ENCODE assay signal across 1 cellular context in the genomic region with DNA sequence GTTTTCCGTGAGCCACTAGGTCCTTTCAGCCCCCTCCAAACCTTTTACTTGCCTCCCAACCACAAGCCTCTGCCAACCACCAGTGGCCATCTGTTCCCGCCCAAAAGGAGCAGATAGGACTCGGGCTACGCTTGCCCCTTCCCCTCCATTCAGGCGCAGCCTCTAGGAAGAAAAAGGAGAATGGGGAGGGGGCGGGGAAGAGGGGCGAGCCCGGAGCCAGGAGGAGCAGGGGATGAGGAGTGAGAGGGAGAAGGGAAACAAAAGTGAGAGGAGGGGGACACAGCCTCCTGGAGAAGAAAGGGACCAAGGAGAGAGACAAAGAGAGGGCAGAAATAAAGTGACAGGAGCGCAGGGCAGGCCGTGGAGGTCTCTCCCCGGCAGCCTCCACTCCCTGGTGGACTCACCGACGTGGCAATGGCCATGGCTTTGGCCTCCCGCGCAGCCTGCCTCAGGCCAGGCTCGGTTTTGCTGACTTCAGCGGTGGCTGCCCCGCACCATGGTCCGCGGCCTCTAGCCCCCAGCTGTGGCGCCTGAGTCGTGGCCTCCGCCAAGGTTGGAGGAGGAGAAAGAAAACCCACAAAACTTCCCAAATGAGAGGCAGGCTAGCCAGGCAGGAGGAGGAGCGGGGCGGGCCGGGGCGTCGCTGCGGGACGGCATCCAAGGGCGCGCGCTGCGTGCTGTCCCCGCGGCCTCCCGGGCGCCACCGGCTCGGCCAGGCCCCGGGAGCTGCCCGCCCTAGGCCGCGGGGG.
A peak's percentile ranks its signal among the peaks of the same experiment; 100 is the strongest.
TF ChIP-seq lines count a peak whose summit lies in the region.

A gene with protein sequence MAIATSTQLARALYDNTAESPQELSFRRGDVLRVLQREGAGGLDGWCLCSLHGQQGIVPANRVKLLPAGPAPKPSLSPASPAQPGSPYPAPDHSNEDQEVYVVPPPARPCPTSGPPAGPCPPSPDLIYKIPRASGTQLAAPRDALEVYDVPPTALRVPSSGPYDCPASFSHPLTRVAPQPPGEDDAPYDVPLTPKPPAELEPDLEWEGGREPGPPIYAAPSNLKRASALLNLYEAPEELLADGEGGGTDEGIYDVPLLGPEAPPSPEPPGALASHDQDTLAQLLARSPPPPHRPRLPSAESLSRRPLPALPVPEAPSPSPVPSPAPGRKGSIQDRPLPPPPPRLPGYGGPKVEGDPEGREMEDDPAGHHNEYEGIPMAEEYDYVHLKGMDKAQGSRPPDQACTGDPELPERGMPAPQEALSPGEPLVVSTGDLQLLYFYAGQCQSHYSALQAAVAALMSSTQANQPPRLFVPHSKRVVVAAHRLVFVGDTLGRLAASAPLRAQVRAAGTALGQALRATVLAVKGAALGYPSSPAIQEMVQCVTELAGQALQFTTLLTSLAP (minus strand): TSS at position 569 of the 749 bp plus-strand sequence. CDS start 147 bp downstream, at position 422.

TF ChIP-seq in WTC11, 78 proteins besides CTCF, POLR2A, EP300 and RAD21 (continued from another document):
- TF ChIP-seq, protein P1, sequence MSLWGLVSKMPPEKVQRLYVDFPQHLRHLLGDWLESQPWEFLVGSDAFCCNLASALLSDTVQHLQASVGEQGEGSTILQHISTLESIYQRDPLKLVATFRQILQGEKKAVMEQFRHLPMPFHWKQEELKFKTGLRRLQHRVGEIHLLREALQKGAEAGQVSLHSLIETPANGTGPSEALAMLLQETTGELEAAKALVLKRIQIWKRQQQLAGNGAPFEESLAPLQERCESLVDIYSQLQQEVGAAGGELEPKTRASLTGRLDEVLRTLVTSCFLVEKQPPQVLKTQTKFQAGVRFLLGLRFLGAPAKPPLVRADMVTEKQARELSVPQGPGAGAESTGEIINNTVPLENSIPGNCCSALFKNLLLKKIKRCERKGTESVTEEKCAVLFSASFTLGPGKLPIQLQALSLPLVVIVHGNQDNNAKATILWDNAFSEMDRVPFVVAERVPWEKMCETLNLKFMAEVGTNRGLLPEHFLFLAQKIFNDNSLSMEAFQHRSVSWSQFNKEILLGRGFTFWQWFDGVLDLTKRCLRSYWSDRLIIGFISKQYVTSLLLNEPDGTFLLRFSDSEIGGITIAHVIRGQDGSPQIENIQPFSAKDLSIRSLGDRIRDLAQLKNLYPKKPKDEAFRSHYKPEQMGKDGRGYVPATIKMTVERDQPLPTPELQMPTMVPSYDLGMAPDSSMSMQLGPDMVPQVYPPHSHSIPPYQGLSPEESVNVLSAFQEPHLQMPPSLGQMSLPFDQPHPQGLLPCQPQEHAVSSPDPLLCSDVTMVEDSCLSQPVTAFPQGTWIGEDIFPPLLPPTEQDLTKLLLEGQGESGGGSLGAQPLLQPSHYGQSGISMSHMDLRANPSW (CRISPR knock-in tag; conservative IDR thresholded peaks at IDR 0.05; ENCODE audit: low read depth) = 0 out of 2 replicates have a peak, but pooled peaks have one; percentile 55
- TF ChIP-seq, protein P2, sequence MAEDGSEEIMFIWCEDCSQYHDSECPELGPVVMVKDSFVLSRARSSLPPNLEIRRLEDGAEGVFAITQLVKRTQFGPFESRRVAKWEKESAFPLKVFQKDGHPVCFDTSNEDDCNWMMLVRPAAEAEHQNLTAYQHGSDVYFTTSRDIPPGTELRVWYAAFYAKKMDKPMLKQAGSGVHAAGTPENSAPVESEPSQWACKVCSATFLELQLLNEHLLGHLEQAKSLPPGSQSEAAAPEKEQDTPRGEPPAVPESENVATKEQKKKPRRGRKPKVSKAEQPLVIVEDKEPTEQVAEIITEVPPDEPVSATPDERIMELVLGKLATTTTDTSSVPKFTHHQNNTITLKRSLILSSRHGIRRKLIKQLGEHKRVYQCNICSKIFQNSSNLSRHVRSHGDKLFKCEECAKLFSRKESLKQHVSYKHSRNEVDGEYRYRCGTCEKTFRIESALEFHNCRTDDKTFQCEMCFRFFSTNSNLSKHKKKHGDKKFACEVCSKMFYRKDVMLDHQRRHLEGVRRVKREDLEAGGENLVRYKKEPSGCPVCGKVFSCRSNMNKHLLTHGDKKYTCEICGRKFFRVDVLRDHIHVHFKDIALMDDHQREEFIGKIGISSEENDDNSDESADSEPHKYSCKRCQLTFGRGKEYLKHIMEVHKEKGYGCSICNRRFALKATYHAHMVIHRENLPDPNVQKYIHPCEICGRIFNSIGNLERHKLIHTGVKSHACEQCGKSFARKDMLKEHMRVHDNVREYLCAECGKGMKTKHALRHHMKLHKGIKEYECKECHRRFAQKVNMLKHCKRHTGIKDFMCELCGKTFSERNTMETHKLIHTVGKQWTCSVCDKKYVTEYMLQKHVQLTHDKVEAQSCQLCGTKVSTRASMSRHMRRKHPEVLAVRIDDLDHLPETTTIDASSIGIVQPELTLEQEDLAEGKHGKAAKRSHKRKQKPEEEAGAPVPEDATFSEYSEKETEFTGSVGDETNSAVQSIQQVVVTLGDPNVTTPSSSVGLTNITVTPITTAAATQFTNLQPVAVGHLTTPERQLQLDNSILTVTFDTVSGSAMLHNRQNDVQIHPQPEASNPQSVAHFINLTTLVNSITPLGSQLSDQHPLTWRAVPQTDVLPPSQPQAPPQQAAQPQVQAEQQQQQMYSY (CRISPR knock-in tag; IDR thresholded peaks at IDR 0.05) = no peak
- TF ChIP-seq ZNF396 (CRISPR knock-in tag; IDR thresholded peaks at IDR 0.05; ENCODE audit: borderline replicate concordance) = no peak
- TF ChIP-seq, protein P3, sequence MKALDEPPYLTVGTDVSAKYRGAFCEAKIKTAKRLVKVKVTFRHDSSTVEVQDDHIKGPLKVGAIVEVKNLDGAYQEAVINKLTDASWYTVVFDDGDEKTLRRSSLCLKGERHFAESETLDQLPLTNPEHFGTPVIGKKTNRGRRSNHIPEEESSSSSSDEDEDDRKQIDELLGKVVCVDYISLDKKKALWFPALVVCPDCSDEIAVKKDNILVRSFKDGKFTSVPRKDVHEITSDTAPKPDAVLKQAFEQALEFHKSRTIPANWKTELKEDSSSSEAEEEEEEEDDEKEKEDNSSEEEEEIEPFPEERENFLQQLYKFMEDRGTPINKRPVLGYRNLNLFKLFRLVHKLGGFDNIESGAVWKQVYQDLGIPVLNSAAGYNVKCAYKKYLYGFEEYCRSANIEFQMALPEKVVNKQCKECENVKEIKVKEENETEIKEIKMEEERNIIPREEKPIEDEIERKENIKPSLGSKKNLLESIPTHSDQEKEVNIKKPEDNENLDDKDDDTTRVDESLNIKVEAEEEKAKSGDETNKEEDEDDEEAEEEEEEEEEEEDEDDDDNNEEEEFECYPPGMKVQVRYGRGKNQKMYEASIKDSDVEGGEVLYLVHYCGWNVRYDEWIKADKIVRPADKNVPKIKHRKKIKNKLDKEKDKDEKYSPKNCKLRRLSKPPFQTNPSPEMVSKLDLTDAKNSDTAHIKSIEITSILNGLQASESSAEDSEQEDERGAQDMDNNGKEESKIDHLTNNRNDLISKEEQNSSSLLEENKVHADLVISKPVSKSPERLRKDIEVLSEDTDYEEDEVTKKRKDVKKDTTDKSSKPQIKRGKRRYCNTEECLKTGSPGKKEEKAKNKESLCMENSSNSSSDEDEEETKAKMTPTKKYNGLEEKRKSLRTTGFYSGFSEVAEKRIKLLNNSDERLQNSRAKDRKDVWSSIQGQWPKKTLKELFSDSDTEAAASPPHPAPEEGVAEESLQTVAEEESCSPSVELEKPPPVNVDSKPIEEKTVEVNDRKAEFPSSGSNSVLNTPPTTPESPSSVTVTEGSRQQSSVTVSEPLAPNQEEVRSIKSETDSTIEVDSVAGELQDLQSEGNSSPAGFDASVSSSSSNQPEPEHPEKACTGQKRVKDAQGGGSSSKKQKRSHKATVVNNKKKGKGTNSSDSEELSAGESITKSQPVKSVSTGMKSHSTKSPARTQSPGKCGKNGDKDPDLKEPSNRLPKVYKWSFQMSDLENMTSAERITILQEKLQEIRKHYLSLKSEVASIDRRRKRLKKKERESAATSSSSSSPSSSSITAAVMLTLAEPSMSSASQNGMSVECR (CRISPR knock-in tag; IDR thresholded peaks at IDR 0.05; ENCODE audit: borderline replicate concordance) = 0 out of 2 replicates have a peak, but pooled peaks have one; percentile 15
- TF ChIP-seq, protein P4, sequence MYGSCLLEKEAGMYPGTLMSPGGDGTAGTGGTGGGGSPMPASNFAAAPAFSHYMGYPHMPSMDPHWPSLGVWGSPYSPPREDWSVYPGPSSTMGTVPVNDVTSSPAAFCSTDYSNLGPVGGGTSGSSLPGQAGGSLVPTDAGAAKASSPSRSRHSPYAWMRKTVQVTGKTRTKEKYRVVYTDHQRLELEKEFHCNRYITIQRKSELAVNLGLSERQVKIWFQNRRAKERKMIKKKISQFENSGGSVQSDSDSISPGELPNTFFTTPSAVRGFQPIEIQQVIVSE (CRISPR knock-in tag; IDR thresholded peaks at IDR 0.05; ENCODE audit: borderline replicate concordance) = no peak
- no peak for TF ChIP-seq MYBL2 (CRISPR knock-in tag; IDR thresholded peaks at IDR 0.05)
- TF ChIP-seq ZNF423 (CRISPR knock-in tag; IDR thresholded peaks at IDR 0.05) = peak; percentile 9; the same call in 1 of the 2 replicates
- TF ChIP-seq IRF2 (CRISPR knock-in tag; IDR thresholded peaks at IDR 0.05; ENCODE audit: borderline replicate concordance, low read depth) = no peak
- TF ChIP-seq JAZF1 (CRISPR knock-in tag; IDR thresholded peaks at IDR 0.05) = no peak
- TF ChIP-seq NFYB (CRISPR knock-in tag; conservative IDR thresholded peaks at IDR 0.05; ENCODE audit: low read depth) = no peak
- no peak for TF ChIP-seq ZNF263 (CRISPR knock-in tag; IDR thresholded peaks at IDR 0.05; ENCODE audit: low read depth)
- TF ChIP-seq, protein P5, sequence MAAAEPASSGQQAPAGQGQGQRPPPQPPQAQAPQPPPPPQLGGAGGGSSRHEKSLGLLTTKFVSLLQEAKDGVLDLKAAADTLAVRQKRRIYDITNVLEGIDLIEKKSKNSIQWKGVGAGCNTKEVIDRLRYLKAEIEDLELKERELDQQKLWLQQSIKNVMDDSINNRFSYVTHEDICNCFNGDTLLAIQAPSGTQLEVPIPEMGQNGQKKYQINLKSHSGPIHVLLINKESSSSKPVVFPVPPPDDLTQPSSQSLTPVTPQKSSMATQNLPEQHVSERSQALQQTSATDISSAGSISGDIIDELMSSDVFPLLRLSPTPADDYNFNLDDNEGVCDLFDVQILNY (CRISPR knock-in tag; IDR thresholded peaks at IDR 0.05) = peak; percentile 35
- TF ChIP-seq, protein P6, sequence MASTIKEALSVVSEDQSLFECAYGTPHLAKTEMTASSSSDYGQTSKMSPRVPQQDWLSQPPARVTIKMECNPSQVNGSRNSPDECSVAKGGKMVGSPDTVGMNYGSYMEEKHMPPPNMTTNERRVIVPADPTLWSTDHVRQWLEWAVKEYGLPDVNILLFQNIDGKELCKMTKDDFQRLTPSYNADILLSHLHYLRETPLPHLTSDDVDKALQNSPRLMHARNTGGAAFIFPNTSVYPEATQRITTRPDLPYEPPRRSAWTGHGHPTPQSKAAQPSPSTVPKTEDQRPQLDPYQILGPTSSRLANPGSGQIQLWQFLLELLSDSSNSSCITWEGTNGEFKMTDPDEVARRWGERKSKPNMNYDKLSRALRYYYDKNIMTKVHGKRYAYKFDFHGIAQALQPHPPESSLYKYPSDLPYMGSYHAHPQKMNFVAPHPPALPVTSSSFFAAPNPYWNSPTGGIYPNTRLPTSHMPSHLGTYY (CRISPR knock-in tag; IDR thresholded peaks at IDR 0.05) = no peak
TF ChIP-seq in WTC11: peak in this region for 5.
